1 cellular context compared by ENCODE assay signal in the genomic region with DNA sequence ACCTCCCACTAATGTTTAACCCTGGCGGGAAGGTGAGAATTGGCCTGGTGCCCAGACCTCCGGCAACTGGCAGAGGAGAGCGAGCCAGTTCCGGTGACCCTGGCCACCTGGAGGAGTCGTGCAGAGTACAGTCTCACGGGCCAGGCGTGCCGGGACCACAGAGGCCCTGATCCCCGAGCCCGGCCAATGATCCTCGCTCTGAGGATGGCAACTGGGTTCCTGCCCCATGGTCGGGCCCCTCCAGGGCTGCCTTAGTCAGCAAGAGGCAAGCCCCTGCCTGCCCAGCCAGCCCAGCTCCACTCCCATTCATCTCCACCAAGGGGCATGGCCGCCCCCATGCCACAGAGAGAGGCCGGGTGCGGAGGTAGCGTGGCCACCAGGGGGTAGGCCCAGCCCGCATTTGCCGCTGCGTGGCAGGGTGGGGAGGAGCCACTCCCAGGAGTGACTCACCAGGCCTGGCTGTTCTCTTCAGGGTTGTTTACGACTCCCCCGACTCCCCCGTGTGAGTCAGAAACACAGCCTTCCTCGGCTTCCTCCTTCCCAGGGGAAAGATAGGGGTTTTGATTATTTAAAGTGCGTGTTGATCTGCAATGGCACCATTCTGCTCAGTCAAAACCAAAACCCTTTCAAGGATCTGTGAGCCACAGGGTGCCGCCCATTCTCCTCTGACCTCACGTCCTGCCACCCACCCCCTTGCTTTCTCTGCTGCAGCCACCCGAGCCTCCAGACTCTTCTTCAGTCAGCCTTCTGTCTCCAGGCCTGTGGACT.
TF ChIP-seq lines count a peak whose summit lies in the region.

A gene with protein sequence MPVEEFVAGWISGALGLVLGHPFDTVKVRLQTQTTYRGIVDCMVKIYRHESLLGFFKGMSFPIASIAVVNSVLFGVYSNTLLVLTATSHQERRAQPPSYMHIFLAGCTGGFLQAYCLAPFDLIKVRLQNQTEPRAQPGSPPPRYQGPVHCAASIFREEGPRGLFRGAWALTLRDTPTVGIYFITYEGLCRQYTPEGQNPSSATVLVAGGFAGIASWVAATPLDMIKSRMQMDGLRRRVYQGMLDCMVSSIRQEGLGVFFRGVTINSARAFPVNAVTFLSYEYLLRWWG (minus strand): TSS at position 611 of the 768 bp plus-strand sequence. CDS start 695 bp downstream, outside the sequence.

TF ChIP-seq in GM12878, 131 proteins besides CTCF, POLR2A, EP300 and RAD21 (continued from another document):
- TF ChIP-seq, protein P1, sequence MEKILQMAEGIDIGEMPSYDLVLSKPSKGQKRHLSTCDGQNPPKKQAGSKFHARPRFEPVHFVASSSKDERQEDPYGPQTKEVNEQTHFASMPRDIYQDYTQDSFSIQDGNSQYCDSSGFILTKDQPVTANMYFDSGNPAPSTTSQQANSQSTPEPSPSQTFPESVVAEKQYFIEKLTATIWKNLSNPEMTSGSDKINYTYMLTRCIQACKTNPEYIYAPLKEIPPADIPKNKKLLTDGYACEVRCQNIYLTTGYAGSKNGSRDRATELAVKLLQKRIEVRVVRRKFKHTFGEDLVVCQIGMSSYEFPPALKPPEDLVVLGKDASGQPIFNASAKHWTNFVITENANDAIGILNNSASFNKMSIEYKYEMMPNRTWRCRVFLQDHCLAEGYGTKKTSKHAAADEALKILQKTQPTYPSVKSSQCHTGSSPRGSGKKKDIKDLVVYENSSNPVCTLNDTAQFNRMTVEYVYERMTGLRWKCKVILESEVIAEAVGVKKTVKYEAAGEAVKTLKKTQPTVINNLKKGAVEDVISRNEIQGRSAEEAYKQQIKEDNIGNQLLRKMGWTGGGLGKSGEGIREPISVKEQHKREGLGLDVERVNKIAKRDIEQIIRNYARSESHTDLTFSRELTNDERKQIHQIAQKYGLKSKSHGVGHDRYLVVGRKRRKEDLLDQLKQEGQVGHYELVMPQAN (conservative IDR thresholded peaks at IDR 0.05): peak; percentile 63; the same call in 1 of the 2 replicates
- TF ChIP-seq NBN (IDR thresholded peaks at IDR 0.05) (peak; percentile 80; the same call in 1 of the 2 replicates), SIN3A (IDR thresholded peaks at IDR 0.05; ENCODE audit: low read depth, low read length) (peak; percentile 74), CHD1 (IDR thresholded peaks at IDR 0.05; ENCODE audit: low read depth, low read length) (peak; percentile 74; the same call in 1 of the 2 replicates), BACH1 (IDR thresholded peaks at IDR 0.05; ENCODE audit: borderline replicate concordance) (peak; percentile 77), BCL11A (IDR thresholded peaks at IDR 0.05; ENCODE audit: low read depth, low read length) (peak; percentile 22; the same call in 1 of the 2 replicates), STAT3 (IDR thresholded peaks at IDR 0.05; ENCODE audit: low read depth, low read length) (no peak), SMARCA5 (IDR thresholded peaks at IDR 0.05) (peak; percentile 93), NR2F1 (conservative IDR thresholded peaks at IDR 0.05) (peak; percentile 86), BHLHE40 (IDR thresholded peaks at IDR 0.05; ENCODE audit: borderline replicate concordance in 1 of 2, low read depth in 2 of 2, low read length in 1 of 2) (peak; percentile 64 to 90), ZNF384 (IDR thresholded peaks at IDR 0.05; ENCODE audit: borderline replicate concordance, low read depth, low read length) (no peak), STAT1 (conservative IDR thresholded peaks at IDR 0.05) (0 out of 2 replicates have a peak, but pooled peaks have one; percentile 39)
- TF ChIP-seq, protein P2, sequence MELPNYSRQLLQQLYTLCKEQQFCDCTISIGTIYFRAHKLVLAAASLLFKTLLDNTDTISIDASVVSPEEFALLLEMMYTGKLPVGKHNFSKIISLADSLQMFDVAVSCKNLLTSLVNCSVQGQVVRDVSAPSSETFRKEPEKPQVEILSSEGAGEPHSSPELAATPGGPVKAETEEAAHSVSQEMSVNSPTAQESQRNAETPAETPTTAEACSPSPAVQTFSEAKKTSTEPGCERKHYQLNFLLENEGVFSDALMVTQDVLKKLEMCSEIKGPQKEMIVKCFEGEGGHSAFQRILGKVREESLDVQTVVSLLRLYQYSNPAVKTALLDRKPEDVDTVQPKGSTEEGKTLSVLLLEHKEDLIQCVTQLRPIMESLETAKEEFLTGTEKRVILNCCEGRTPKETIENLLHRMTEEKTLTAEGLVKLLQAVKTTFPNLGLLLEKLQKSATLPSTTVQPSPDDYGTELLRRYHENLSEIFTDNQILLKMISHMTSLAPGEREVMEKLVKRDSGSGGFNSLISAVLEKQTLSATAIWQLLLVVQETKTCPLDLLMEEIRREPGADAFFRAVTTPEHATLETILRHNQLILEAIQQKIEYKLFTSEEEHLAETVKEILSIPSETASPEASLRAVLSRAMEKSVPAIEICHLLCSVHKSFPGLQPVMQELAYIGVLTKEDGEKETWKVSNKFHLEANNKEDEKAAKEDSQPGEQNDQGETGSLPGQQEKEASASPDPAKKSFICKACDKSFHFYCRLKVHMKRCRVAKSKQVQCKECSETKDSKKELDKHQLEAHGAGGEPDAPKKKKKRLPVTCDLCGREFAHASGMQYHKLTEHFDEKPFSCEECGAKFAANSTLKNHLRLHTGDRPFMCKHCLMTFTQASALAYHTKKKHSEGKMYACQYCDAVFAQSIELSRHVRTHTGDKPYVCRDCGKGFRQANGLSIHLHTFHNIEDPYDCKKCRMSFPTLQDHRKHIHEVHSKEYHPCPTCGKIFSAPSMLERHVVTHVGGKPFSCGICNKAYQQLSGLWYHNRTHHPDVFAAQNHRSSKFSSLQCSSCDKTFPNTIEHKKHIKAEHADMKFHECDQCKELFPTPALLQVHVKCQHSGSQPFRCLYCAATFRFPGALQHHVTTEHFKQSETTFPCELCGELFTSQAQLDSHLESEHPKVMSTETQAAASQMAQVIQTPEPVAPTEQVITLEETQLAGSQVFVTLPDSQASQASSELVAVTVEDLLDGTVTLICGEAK (IDR thresholded peaks at IDR 0.05; ENCODE audit: borderline replicate concordance): peak; percentile 24; the same call in 1 of the 2 replicates
- TF ChIP-seq, protein P3, sequence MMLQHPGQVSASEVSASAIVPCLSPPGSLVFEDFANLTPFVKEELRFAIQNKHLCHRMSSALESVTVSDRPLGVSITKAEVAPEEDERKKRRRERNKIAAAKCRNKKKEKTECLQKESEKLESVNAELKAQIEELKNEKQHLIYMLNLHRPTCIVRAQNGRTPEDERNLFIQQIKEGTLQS (IDR thresholded peaks at IDR 0.05; ENCODE audit: borderline replicate concordance, extremely low read depth, low read depth, low read length): no peak
- TF ChIP-seq, protein P4, sequence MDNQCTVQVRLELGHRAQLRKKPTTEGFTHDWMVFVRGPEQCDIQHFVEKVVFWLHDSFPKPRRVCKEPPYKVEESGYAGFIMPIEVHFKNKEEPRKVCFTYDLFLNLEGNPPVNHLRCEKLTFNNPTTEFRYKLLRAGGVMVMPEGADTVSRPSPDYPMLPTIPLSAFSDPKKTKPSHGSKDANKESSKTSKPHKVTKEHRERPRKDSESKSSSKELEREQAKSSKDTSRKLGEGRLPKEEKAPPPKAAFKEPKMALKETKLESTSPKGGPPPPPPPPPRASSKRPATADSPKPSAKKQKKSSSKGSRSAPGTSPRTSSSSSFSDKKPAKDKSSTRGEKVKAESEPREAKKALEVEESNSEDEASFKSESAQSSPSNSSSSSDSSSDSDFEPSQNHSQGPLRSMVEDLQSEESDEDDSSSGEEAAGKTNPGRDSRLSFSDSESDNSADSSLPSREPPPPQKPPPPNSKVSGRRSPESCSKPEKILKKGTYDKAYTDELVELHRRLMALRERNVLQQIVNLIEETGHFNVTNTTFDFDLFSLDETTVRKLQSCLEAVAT (IDR thresholded peaks at IDR 0.05): peak; percentile 82
